17 cellular contexts compared by ENCODE assay signal in genomic region chr3:197008436-197009209, GRCh38.
"Had no signal": no experiment of that assay in that cellular context is flagged by ENCODE, and none has a peak within 500 bp of the region (broad histone marks: within the 10 kb centered on the region; RNA-seq: fewer than 3 reads in every experiment).

No MANE protein-coding gene starts in this region.

- H3K27me3 ChIP-seq: heart left ventricle, right lobe of liver had no signal

- H3K4me1 ChIP-seq: right lobe of liver had no signal

- DNase-seq: effector memory CD4-positive, alpha-beta T cell; hippocampal formation; lower lobe of right lung; retina; stimulated activated naive CD4-positive, alpha-beta T cell treated with Interleukin-2 at 50 U/mL for 16 hours; trophoblast cell had no signal

- H3K9me3 ChIP-seq: heart left ventricle, lower lobe of right lung, prostate gland, right lobe of liver had no signal

- H3K27ac ChIP-seq: heart left ventricle, lower lobe of right lung, parathyroid adenoma, prostate gland, right lobe of liver had no signal

- H3K4me3 Mint-ChIP-seq: memory B cell; mesothelial cell of epicardium; natural killer cell treated with Interleukin-12 subunit alpha and Interleukin-12 subunit beta and Interleukin-15 and Interleukin-18, amount 100 ng/mL, for 72 hours had no signal

- FAIRE-seq: endometrium, frontal cortex had no signal

- H3K4me3 ChIP-seq: heart left ventricle, lower lobe of right lung, prostate gland, right lobe of liver had no signal

- H3K79me2 ChIP-seq: parathyroid adenoma had no signal

- H2AFZ ChIP-seq: parathyroid adenoma had no signal

- H3K36me3 ChIP-seq: heart left ventricle, lower lobe of right lung, prostate gland, right lobe of liver had no signal

- H3K36me3 Mint-ChIP-seq: memory B cell; natural killer cell treated with Interleukin-12 subunit alpha and Interleukin-12 subunit beta and Interleukin-15 and Interleukin-18, amount 100 ng/mL, for 72 hours had no signal

- H3K9ac ChIP-seq: parathyroid adenoma had no signal

- H3K9me3 Mint-ChIP-seq: memory B cell; mesothelial cell of epicardium; natural killer cell treated with Interleukin-12 subunit alpha and Interleukin-12 subunit beta and Interleukin-15 and Interleukin-18, amount 100 ng/mL, for 72 hours had no signal

- ATAC-seq: esophagus mucosa; heart left ventricle; left lobe of liver; lower lobe of right lung; natural killer cell treated with Interleukin-12 subunit alpha and Interleukin-12 subunit beta and Interleukin-15 and Interleukin-18, amount 100 ng/mL, for 72 hours; right lobe of liver had no signal

- H3K27me3 Mint-ChIP-seq: natural killer cell treated with Interleukin-12 subunit alpha and Interleukin-12 subunit beta and Interleukin-15 and Interleukin-18, amount 100 ng/mL, for 72 hours had no signal

- H3K27ac Mint-ChIP-seq: memory B cell; mesothelial cell of epicardium; natural killer cell treated with Interleukin-12 subunit alpha and Interleukin-12 subunit beta and Interleukin-15 and Interleukin-18, amount 100 ng/mL, for 72 hours had no signal
